24 cellular contexts compared by ENCODE assay signal in genomic region chr10:93945814-93946213, GRCh38. TPM values are rescaled to one million over a fixed set of nuclear protein-coding genes. Genes with fewer than 3 reads are reported as not detected.
"Had no signal": no experiment of that assay in that cellular context is flagged by ENCODE, and none has a peak within 500 bp of the region (broad histone marks: within the 10 kb centered on the region; RNA-seq: fewer than 3 reads in every experiment).

No MANE protein-coding gene starts in this region.

- ATAC-seq: activated CD4-positive, alpha-beta T cell treated with anti-CD3 and anti-CD28 coated beads for 36 hours; foreskin keratinocyte; left colon; naive thymus-derived CD4-positive, alpha-beta T cell; stimulated activated effector memory CD8-positive, alpha-beta T cell treated with anti-CD3 and anti-CD28 coated beads, Interleukin-12 subunit alpha, Interleukin-12 subunit beta, amount 100 ng/mL, for 72 hours; stimulated activated naive CD8-positive, alpha-beta T cell treated with anti-CD3 and anti-CD28 coated beads, Interleukin-15, amount 100 ng/mL, for 72 hours; T-helper 17 cell had no signal

- DNase-seq: activated B cell treated with CpG ODN at 0.5 μM for 24 hours; activated CD4-positive, alpha-beta T cell treated with anti-CD3 and anti-CD28 coated beads for 36 hours; activated CD4-positive, alpha-beta T cell treated with anti-CD3 and anti-CD28 coated beads, Interleukin-2, amount 50 U/mL, for 48 hours; activated gamma-delta T cell; aorta; cerebellar nuclear complex; cortex of kidney; endodermal cell; esophagus squamous epithelium; foreskin keratinocyte; left colon; lower lobe of right lung; naive thymus-derived CD4-positive, alpha-beta T cell; retina; stimulated activated CD4-positive, alpha-beta T cell treated with anti-CD3 and anti-CD28 coated beads, Interleukin-12 subunit alpha, Interleukin-12 subunit beta, amount 100 ng/mL, for 4 hours; stimulated activated naive CD8-positive, alpha-beta T cell treated with anti-CD3 and anti-CD28 coated beads, Interleukin-15, amount 100 ng/mL, for 72 hours; SW 1271; T-helper 17 cell had no signal

- H3K4me3 ChIP-seq: breast epithelium, esophagus squamous epithelium, lower lobe of right lung, suprapubic skin, tibial nerve had no signal

- FAIRE-seq: keratinocyte, urothelium cell line had no signal

RNA-seq across cellular contexts. Expression of gene PLCE1, which starts 47.9 kb away (rescaled TPM):
- total RNA-seq: activated B cell treated with CpG ODN at 0.5 μM for 24 hours had no signal
